36 cellular contexts compared by ENCODE assay signal in the genomic region with DNA sequence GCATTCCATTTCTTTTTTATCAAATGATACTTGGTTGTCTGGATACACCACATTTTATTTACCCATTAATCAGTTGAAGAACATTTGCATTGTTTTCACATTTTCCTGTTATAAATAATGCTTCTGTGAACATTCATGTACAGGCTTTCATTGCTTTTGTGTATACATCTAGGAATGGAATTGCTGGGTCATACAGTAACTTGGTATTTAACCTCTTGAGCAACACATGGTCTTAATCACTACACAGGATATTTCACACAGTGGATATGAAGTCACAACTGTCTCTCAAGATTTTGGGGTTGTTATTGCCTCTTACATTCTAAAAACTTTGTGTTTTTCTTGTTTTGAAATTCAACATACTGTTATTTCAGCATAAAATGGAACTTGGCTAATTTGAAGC. TPM values are rescaled to one million over a fixed set of nuclear protein-coding genes. Genes with fewer than 3 reads are reported as not detected.
"Had no signal": no experiment of that assay in that cellular context is flagged by ENCODE, and none has a peak within 500 bp of the region (broad histone marks: within the 10 kb centered on the region; RNA-seq: fewer than 3 reads in every experiment).

No MANE protein-coding gene starts in this region.

- H3K36me3 Mint-ChIP-seq: immature natural killer cell; memory B cell; mesothelial cell of epicardium; naive B cell; natural killer cell treated with Interleukin-12 subunit alpha and Interleukin-12 subunit beta and Interleukin-15 and Interleukin-18, amount 100 ng/mL, for 72 hours; stimulated activated memory B cell treated with anti-CD40 and anti-IgM and Interleukin-4, amounts not matched to agents 10 μg/mL and 1 μg/mL and 100 μg/mL, for 72 hours; type B pancreatic cell had no signal

- H3K4me3 ChIP-seq: dorsolateral prefrontal cortex, heart right ventricle, lung, mucosa of descending colon, pancreas, right atrium auricular region, testis, tibial artery had no signal

- H3K27me3 ChIP-seq: dorsolateral prefrontal cortex, heart right ventricle, neutrophil, pancreas, right atrium auricular region, testis, tibial artery had no signal

- H3K27ac Mint-ChIP-seq: immature natural killer cell; memory B cell; mesothelial cell of epicardium; naive B cell; natural killer cell treated with Interleukin-12 subunit alpha and Interleukin-12 subunit beta and Interleukin-15 and Interleukin-18, amount 100 ng/mL, for 72 hours; stimulated activated memory B cell treated with anti-CD40 and anti-IgM and Interleukin-4, amounts not matched to agents 10 μg/mL and 1 μg/mL and 100 μg/mL, for 72 hours; type B pancreatic cell had no signal

- H3K4me1 Mint-ChIP-seq: immature natural killer cell; memory B cell; mesothelial cell of epicardium; naive B cell; stimulated activated memory B cell treated with anti-CD40 and anti-IgM and Interleukin-4, amounts not matched to agents 10 μg/mL and 1 μg/mL and 100 μg/mL, for 72 hours had no signal

- FAIRE-seq: colon, keratinocyte, pancreas had no signal

- H3K9me3 Mint-ChIP-seq: type B pancreatic cell had no signal

- H3K4me3 Mint-ChIP-seq: immature natural killer cell; memory B cell; mesothelial cell of epicardium; naive B cell; natural killer cell treated with Interleukin-12 subunit alpha and Interleukin-12 subunit beta and Interleukin-15 and Interleukin-18, amount 100 ng/mL, for 72 hours; neural crest cell; stimulated activated memory B cell treated with anti-CD40 and anti-IgM and Interleukin-4, amounts not matched to agents 10 μg/mL and 1 μg/mL and 100 μg/mL, for 72 hours; type B pancreatic cell had no signal

- ATAC-seq: esophagus mucosa; heart right ventricle; left lobe of liver; mucosa of descending colon; natural killer cell treated with Interleukin-12 subunit alpha and Interleukin-12 subunit beta and Interleukin-15 and Interleukin-18, amount 100 ng/mL, for 72 hours; pancreas; sciatic nerve; stimulated activated memory B cell treated with anti-CD40 and anti-IgM and Interleukin-4, amounts not matched to agents 10 μg/mL and 1 μg/mL and 100 μg/mL, for 72 hours; stimulated activated naive CD8-positive, alpha-beta T cell treated with anti-CD3 and anti-CD28 coated beads, Interleukin-15, Interleukin-2, amounts not matched to agents 100 U/mL and 50 U/mL, for 24 hours had no signal

- H3K36me3 ChIP-seq: heart right ventricle, neutrophil, pancreas, right atrium auricular region, tibial artery had no signal

- H3K27me3 Mint-ChIP-seq: naive B cell; natural killer cell treated with Interleukin-12 subunit alpha and Interleukin-12 subunit beta and Interleukin-15 and Interleukin-18, amount 100 ng/mL, for 72 hours; stimulated activated memory B cell treated with anti-CD40 and anti-IgM and Interleukin-4, amounts not matched to agents 10 μg/mL and 1 μg/mL and 100 μg/mL, for 72 hours; type B pancreatic cell had no signal

- DNase-seq: cerebellar nuclear complex; dorsolateral prefrontal cortex; effector CD4-positive, alpha-beta T cell; foreskin melanocyte; glutamatergic neuron; heart right ventricle; hippocampal formation; immature natural killer cell; mucosa of descending colon; naive B cell; pancreas; stimulated activated CD4-positive, alpha-beta T cell treated with anti-CD3 and anti-CD28 coated beads, Interleukin-2, amount 100 ng/mL, for 24 hours; stimulated activated CD4-positive, alpha-beta T cell treated with anti-CD3 and anti-CD28 coated beads, Interleukin-4, amount 100 ng/mL, for 4 hours; stimulated activated naive CD8-positive, alpha-beta T cell treated with anti-CD3 and anti-CD28 coated beads, Interleukin-15, Interleukin-2, amounts not matched to agents 100 U/mL and 50 U/mL, for 24 hours; substantia nigra; testis; tibial artery had no signal

RNA-seq across cellular contexts. Expression of a gene that starts 48.2 kb away (rescaled TPM):
- total RNA-seq: dorsolateral prefrontal cortex; esophagus mucosa; heart right ventricle; lung; mesothelial cell of epicardium; natural killer cell treated with Interleukin-12 subunit alpha and Interleukin-12 subunit beta and Interleukin-15 and Interleukin-18, amount 100 ng/mL, for 72 hours; neural crest cell; omental fat pad; pancreas; posterior vena cava; pulmonary artery endothelial cell; right atrium auricular region; sciatic nerve; skeletal muscle tissue; testis; urinary bladder had no signal
